24 cellular contexts compared by ENCODE assay signal in genomic region chr3:41430886-41431285, GRCh38.
"Had no signal": no experiment of that assay in that cellular context is flagged by ENCODE, and none has a peak within 500 bp of the region (broad histone marks: within the 10 kb centered on the region; RNA-seq: fewer than 3 reads in every experiment).

No MANE protein-coding gene starts in this region.

- DNase-seq: colonic mucosa; cortex of kidney; effector CD8-positive, alpha-beta T cell; effector memory CD8-positive, alpha-beta T cell; endodermal cell; erythroblast; esophagus squamous epithelium; foreskin fibroblast; foreskin melanocyte; gastrocnemius medialis; glutamatergic neuron; head of caudate nucleus; heart right ventricle; hippocampal formation; left cardiac atrium; left lung; left ventricle myocardium superior; lower lobe of right lung; mesenchymal stem cell; mucosa of descending colon had no signal

- H3K4me3 ChIP-seq: colonic mucosa, esophagus squamous epithelium, gastrocnemius medialis, heart right ventricle, left lung, lower lobe of right lung, mucosa of descending colon had no signal

- H3K9me3 ChIP-seq: colonic mucosa, lower lobe of right lung had no signal

- H3K4me1 ChIP-seq: colonic mucosa, esophagus squamous epithelium, gastrocnemius medialis, heart right ventricle, left lung, lower lobe of right lung had no signal

- H3K36me3 ChIP-seq: colonic mucosa, esophagus squamous epithelium, gastrocnemius medialis, heart right ventricle, left lung, lower lobe of right lung had no signal

- H3K27me3 Mint-ChIP-seq: dendritic cell treated with granulocyte-macrophage colony-stimulating factor and Interleukin-4, amounts not matched to agents 40 ng/mL and 50 ng/mL, for 4 days had no signal

- H3K27ac ChIP-seq: colonic mucosa, epithelial cell of prostate, esophagus squamous epithelium, gastrocnemius medialis, heart right ventricle, left lung, lower lobe of right lung had no signal

- ATAC-seq: effector memory CD8-positive, alpha-beta T cell; esophagus mucosa; gastrocnemius medialis; heart right ventricle; left cardiac atrium; left lung; left ventricle myocardium superior; lower lobe of right lung; mucosa of descending colon had no signal

- H3K27me3 ChIP-seq: colonic mucosa, esophagus squamous epithelium, gastrocnemius medialis, heart right ventricle, left lung had no signal

- H3K4me1 Mint-ChIP-seq: endodermal cell, mesothelial cell of epicardium had no signal

- H3K4me3 Mint-ChIP-seq: dendritic cell treated with granulocyte-macrophage colony-stimulating factor and Interleukin-4, amounts not matched to agents 40 ng/mL and 50 ng/mL, for 4 days; effector memory CD8-positive, alpha-beta T cell; endodermal cell; mesothelial cell of epicardium had no signal

- H3K9me3 Mint-ChIP-seq: dendritic cell treated with granulocyte-macrophage colony-stimulating factor and Interleukin-4, amounts not matched to agents 40 ng/mL and 50 ng/mL, for 4 days had no signal

- H3K27ac Mint-ChIP-seq: dendritic cell treated with granulocyte-macrophage colony-stimulating factor and Interleukin-4, amounts not matched to agents 40 ng/mL and 50 ng/mL, for 4 days; effector memory CD8-positive, alpha-beta T cell; endodermal cell; mesothelial cell of epicardium had no signal
